Comparison of ENCODE assay signal across 20 cellular contexts in the genomic region with DNA sequence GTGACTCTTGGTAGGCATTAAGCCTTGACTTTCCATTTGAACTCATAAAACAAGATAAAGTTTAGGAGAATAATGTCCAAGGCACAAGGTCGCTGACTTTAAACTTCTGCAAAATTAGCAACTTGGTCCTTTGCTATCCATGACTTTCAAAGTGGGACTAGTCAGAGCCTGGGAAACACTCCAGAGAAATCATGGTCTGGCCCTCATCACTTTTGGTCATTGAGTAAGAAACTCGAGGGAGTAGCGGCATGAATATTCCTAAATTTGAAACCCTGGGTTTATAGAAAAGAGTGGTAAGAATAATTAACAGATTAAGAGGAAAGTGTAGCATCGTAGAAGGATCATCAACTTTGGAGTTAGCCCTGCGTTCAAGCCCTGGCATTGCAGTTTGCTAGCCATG. TPM values are rescaled to one million over a fixed set of nuclear protein-coding genes. Genes with fewer than 3 reads are reported as not detected.
DNase-seq lines count a peak whose midpoint lies in the region; ATAC-seq and TF ChIP-seq lines count a peak whose summit lies in the region.
"Had no signal": no experiment of that assay in that cellular context is flagged by ENCODE, and none has a peak within 500 bp of the region (broad histone marks: within the 10 kb centered on the region; RNA-seq: fewer than 3 reads in every experiment).

No MANE protein-coding gene starts in this region.

- peak overlapping the region; percentile 95; the same call in 1 of the 2 replicates for H3K27ac ChIP-seq in ACC112 (ENCODE audit: low read depth, low read length)
- peak overlapping the region; percentile 90 for H3K27ac ChIP-seq in RWPE2 (ENCODE audit: poor library complexity, severe bottlenecking)
- H3K27ac ChIP-seq in smooth muscle cell (ENCODE audit: low read depth): peak overlapping the region; percentile 78
- no peak overlapping the region for H3K27ac ChIP-seq in mesendoderm (ENCODE audit: low read depth, low read length)
- H3K27ac ChIP-seq: BLaER1 had no signal

- H3K4me1 ChIP-seq in ACC112 (ENCODE audit: control insufficient read depth, insufficient read depth, low read length, unreplicated experiment): peaks cover 51% of the 10 kb centered on the region
- H3K4me1 ChIP-seq in RWPE2 (ENCODE audit: insufficient read depth, poor library complexity, severe bottlenecking): peaks cover 39% of the 10 kb centered on the region
- H3K4me1 ChIP-seq in smooth muscle cell (ENCODE audit: low read depth): no peaks in the 10 kb centered on the region
- peaks cover 3% of the 10 kb centered on the region for H3K4me1 ChIP-seq in mesendoderm (ENCODE audit: control insufficient read depth, low read depth, low read length)
- H3K4me1 ChIP-seq: BLaER1 had no signal

- no peak for DNase-seq in RWPE2 (ENCODE audit: low spot score)
- DNase-seq in fibroblast of gingiva (ENCODE audit: low read depth): peak; percentile 17
- DNase-seq in smooth muscle cell (lab: John Stamatoyannopoulos, UW; ENCODE audit: unreplicated experiment): no peak
- no peak for DNase-seq in mesendoderm
- DNase-seq in NCI-H1417 (lab: John Stamatoyannopoulos, UW): no peak
- no peak for DNase-seq in DMS79 treated with DMSO at 0.1 percent for 48 hours (lab: John Stamatoyannopoulos, UW)
- DNase-seq: CD4-positive, CD25-positive, alpha-beta regulatory T cell; GOT3; HCEC 1CT; Karpas-422; MV-4-11; NCI-H1105; NCI-H146; NCI-H2029; NCI-H446; NCI-H524 treated with DMSO at 0.1 percent for 48 hours; NCI-H774 had no signal

- H3K4me2 ChIP-seq in smooth muscle cell (no peak overlapping the region), mesendoderm (ENCODE audit: low read length) (no peak overlapping the region)
- H3K4me2 ChIP-seq: BLaER1 had no signal

- no peak overlapping the region for H3K18ac ChIP-seq in mesendoderm (ENCODE audit: low read length)

- no peak overlapping the region for H3K4ac ChIP-seq in mesendoderm (ENCODE audit: low read depth, low read length)

- H3K27me3 ChIP-seq in ACC112 (ENCODE audit: insufficient read depth, low read length) (no peaks in the 10 kb centered on the region), RWPE2 (ENCODE audit: insufficient read depth, poor library complexity, severe bottlenecking) (no peaks in the 10 kb centered on the region), smooth muscle cell (ENCODE audit: low read depth) (no peaks in the 10 kb centered on the region), mesendoderm (ENCODE audit: insufficient read depth, low read length, poor library complexity) (no peaks in the 10 kb centered on the region)
- H3K27me3 ChIP-seq: BLaER1 had no signal

- H2AFZ ChIP-seq in ACC112 (ENCODE audit: low read length, unreplicated experiment) (peak overlapping the region; percentile 5), smooth muscle cell (ENCODE audit: low read depth) (no peak overlapping the region)

- no peak overlapping the region for H4K8ac ChIP-seq in mesendoderm (ENCODE audit: low read depth, low read length)

- ATAC-seq in RWPE2 (ENCODE audit: low read depth): no peak
- ATAC-seq in HG03039 (IDR thresholded peaks at IDR 0.05; ENCODE audit: unreplicated experiment): no peak

- no peaks in the 10 kb centered on the region for H3K36me3 ChIP-seq in ACC112 (ENCODE audit: insufficient read depth, low read length)
- no peaks in the 10 kb centered on the region for H3K36me3 ChIP-seq in RWPE2 (ENCODE audit: low read depth)
- H3K36me3 ChIP-seq in smooth muscle cell (ENCODE audit: low read depth): no peaks in the 10 kb centered on the region
- H3K36me3 ChIP-seq in mesendoderm (ENCODE audit: control insufficient read depth, insufficient read depth, low read length): no peaks in the 10 kb centered on the region
- H3K36me3 ChIP-seq: BLaER1 had no signal

- H2BK120ac ChIP-seq in mesendoderm (ENCODE audit: low read depth, low read length): no peak overlapping the region

- peaks cover 9% of the 10 kb centered on the region for H3F3A ChIP-seq in smooth muscle cell (ENCODE audit: low read depth)

- H2BK15ac ChIP-seq in mesendoderm (replicated peaks; ENCODE audit: low read depth): no peak overlapping the region

- no peak overlapping the region for H3K23ac ChIP-seq in mesendoderm (ENCODE audit: low read length)

- no peak overlapping the region for H3K56ac ChIP-seq in mesendoderm (ENCODE audit: low read length)

- H3K79me2 ChIP-seq in ACC112 (ENCODE audit: control insufficient read depth, insufficient read depth, low read length, unreplicated experiment) (no peaks in the 10 kb centered on the region), smooth muscle cell (ENCODE audit: low read depth) (no peaks in the 10 kb centered on the region), mesendoderm (ENCODE audit: control insufficient read depth, insufficient read depth, low read length) (no peaks in the 10 kb centered on the region)

- no peak overlapping the region for H3K9ac ChIP-seq in smooth muscle cell (ENCODE audit: low read depth)
- no peak overlapping the region for H3K9ac ChIP-seq in mesendoderm (ENCODE audit: low read length)
- H3K9ac ChIP-seq: BLaER1 had no signal

- no peak overlapping the region for H2AK5ac ChIP-seq in mesendoderm (ENCODE audit: low read length)

- no peaks in the 10 kb centered on the region for H3K79me1 ChIP-seq in mesendoderm (ENCODE audit: low read length)

- no peaks in the 10 kb centered on the region for H3K9me3 ChIP-seq in RWPE2 (ENCODE audit: severe bottlenecking)
- no peaks in the 10 kb centered on the region for H3K9me3 ChIP-seq in smooth muscle cell (replicated peaks; ENCODE audit: low read depth)

- no peak overlapping the region for H4K5ac ChIP-seq in mesendoderm (ENCODE audit: low read length)

- H3K4me3 ChIP-seq in ACC112 (ENCODE audit: low read depth, low read length) (no peak overlapping the region), RWPE2 (ENCODE audit: severe bottlenecking) (no peak overlapping the region), smooth muscle cell (no peak overlapping the region), mesendoderm (ENCODE audit: low read length) (no peak overlapping the region)
- H3K4me3 ChIP-seq: BLaER1 had no signal

- no peak for TF ChIP-seq CTCF in RWPE2 (IDR thresholded peaks at IDR 0.05; ENCODE audit: poor library complexity, severe bottlenecking)
- TF ChIP-seq CTCF in smooth muscle cell (IDR thresholded peaks at IDR 0.05; ENCODE audit: borderline replicate concordance, insufficient read depth, poor library complexity, severe bottlenecking): no peak

- H2BK5ac ChIP-seq in mesendoderm (ENCODE audit: low read length): no peak overlapping the region

- 96% methylated on average over 5 of the region's 5 CpGs for WGBS in smooth muscle cell (ENCODE audit: low lambda C conversion rate)
- WGBS in mesendoderm (ENCODE audit: extremely low coverage, insufficient coverage, low lambda C conversion rate): no CpG with 5 or more reads among the region's 5 CpGs

- no peaks in the 10 kb centered on the region for H4K20me1 ChIP-seq in smooth muscle cell (ENCODE audit: low read depth)
- H4K20me1 ChIP-seq: BLaER1 had no signal

RNA-seq across cellular contexts. Expression of a gene that starts 16.9 kb away (rescaled TPM):
- total RNA-seq in smooth muscle cell: 19.8 and 32.8 TPM in 2 replicates
- polyA plus RNA-seq in smooth muscle cell: 17.7 and 22.4 TPM in 2 replicates
- polyA plus RNA-seq in mesendoderm (2013, experiment 1 of 2): 12.7 TPM
- polyA plus RNA-seq in mesendoderm (2013, experiment 2 of 2): 12.5 TPM
